ENCODE assay signal across 17 cellular contexts in the genomic region with DNA sequence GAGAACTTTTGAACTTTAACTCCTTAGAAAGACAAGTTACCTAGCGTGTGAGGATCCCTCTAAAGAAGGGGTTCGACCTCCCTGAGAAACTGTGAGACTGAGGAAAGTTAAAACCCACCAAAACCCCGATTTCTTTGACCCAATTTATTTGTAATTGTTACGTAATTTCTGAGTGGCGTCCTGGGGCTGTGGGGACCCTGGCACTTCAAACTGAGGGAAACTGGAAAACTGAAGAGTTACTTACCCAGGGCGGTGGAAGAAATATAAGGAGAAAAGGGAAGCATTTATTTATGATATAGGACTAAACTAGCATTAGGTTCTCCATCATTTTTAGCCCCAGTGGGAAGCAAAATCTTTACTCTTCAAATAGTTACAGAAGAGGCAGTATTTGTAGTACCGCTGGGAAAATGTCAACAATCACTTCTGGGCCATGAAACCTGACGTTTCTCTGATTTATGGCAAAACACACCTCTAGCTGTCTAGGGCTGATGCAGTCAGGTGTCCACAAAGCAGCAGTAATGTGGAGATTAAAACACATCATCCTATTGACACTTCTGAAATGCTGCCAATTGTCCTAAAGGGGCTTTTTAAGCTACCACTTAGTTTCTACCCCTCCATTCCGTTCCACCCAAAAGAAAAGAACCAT. TPM values are rescaled to one million over a fixed set of nuclear protein-coding genes. Genes with fewer than 3 reads are reported as not detected.
DNase-seq lines count a peak whose midpoint lies in the region; ATAC-seq and TF ChIP-seq lines count a peak whose summit lies in the region.
"Had no signal": no experiment of that assay in that cellular context is flagged by ENCODE, and none has a peak within 500 bp of the region (broad histone marks: within the 10 kb centered on the region; RNA-seq: fewer than 3 reads in every experiment).

No MANE protein-coding gene starts in this region.

- no peaks in the 10 kb centered on the region for H3K27me3 ChIP-seq in dorsolateral prefrontal cortex

- intact Hi-C loops in dorsolateral prefrontal cortex (cut with DNase I), result no loop called here

- H3K4me1 Mint-ChIP-seq in progenitor cell of endocrine pancreas (ENCODE audit: low read depth) (peaks cover 24% of the 10 kb centered on the region), osteocyte (ENCODE audit: unreplicated experiment) (peaks cover 21% of the 10 kb centered on the region)

- H3K4me3 ChIP-seq in dorsolateral prefrontal cortex, result peak overlapping the region; percentile 16 to 85 (median 64)
- H3K4me3 ChIP-seq: mucosa of descending colon had no signal

- no peaks in the 10 kb centered on the region for H3K36me3 Mint-ChIP-seq in progenitor cell of endocrine pancreas (ENCODE audit: insufficient read depth)
- H3K36me3 Mint-ChIP-seq in osteocyte (ENCODE audit: unreplicated experiment), result no peaks in the 10 kb centered on the region
- H3K36me3 Mint-ChIP-seq: activated naive CD4-positive, alpha-beta T cell treated with anti-CD3 and anti-CD28 coated beads, Interleukin-2, amount 50 U/mL, for 24 hours; IgD-negative memory B cell had no signal

- peak overlapping the region; percentile 7 to 98 (median 94) for H3K27ac ChIP-seq in dorsolateral prefrontal cortex
- H3K27ac ChIP-seq: epithelial cell of prostate, WERI-Rb-1 had no signal

- ATAC-seq in HG03432 (IDR thresholded peaks at IDR 0.05; ENCODE audit: unreplicated experiment), result no peak

- DNase-seq in NCI-H748 (lab: John Stamatoyannopoulos, UW; ENCODE audit: unreplicated experiment), result peak; percentile 11
- no peak for DNase-seq in NCI-H748 treated with DMSO at 0.1 percent for 48 hours (lab: John Stamatoyannopoulos, UW)
- DNase-seq in NCI-H69 (lab: John Stamatoyannopoulos, UW), result peak; percentile 71
- no peak for DNase-seq in dorsolateral prefrontal cortex
- no peak for DNase-seq in progenitor cell of endocrine pancreas (ENCODE audit: low spot score, unreplicated experiment)
- DNase-seq in osteocyte (ENCODE audit: extremely low spot score, unreplicated experiment), result no peak
- DNase-seq in GM19238 (ENCODE audit: insufficient read length, low spot score), result no peak
- DNase-seq: Caco-2, mucosa of descending colon, NCI-H1105, NCI-H446 treated with DMSO at 0.1 percent for 48 hours, WERI-Rb-1 had no signal

- H3K9me3 Mint-ChIP-seq in progenitor cell of endocrine pancreas (ENCODE audit: low read depth), result no peaks in the 10 kb centered on the region
- no peaks in the 10 kb centered on the region for H3K9me3 Mint-ChIP-seq in osteocyte (ENCODE audit: unreplicated experiment)
- H3K9me3 Mint-ChIP-seq: activated naive CD4-positive, alpha-beta T cell treated with anti-CD3 and anti-CD28 coated beads, Interleukin-2, amount 50 U/mL, for 24 hours; IgD-negative memory B cell had no signal

- H3K4me3 Mint-ChIP-seq in progenitor cell of endocrine pancreas (ENCODE audit: low read depth), result no peak overlapping the region
- H3K4me3 Mint-ChIP-seq in osteocyte (ENCODE audit: unreplicated experiment), result no peak overlapping the region

- H3K27me3 Mint-ChIP-seq in progenitor cell of endocrine pancreas (peaks cover 8% of the 10 kb centered on the region), osteocyte (ENCODE audit: unreplicated experiment) (peaks cover 2% of the 10 kb centered on the region)
- H3K27me3 Mint-ChIP-seq: activated naive CD4-positive, alpha-beta T cell treated with anti-CD3 and anti-CD28 coated beads, Interleukin-2, amount 50 U/mL, for 24 hours had no signal

- H3K27ac Mint-ChIP-seq in progenitor cell of endocrine pancreas, result peak overlapping the region; percentile 81
- H3K27ac Mint-ChIP-seq in osteocyte (ENCODE audit: unreplicated experiment), result no peak overlapping the region
- H3K27ac Mint-ChIP-seq: IgD-negative memory B cell had no signal

- TF ChIP-seq CTCF in dorsolateral prefrontal cortex (IDR thresholded peaks at IDR 0.05 in 54 of 56, conservative IDR thresholded peaks at IDR 0.05 in 2 of 56; ENCODE audit: low read depth in 1 of 56, partially characterized antibody in 56 of 56) (peak in 2 of 56 donors; percentile 3), progenitor cell of endocrine pancreas (IDR thresholded peaks at IDR 0.05; ENCODE audit: unreplicated experiment) (no peak), osteocyte (IDR thresholded peaks at IDR 0.05) (no peak)

RNA-seq across cellular contexts. Expression of a gene that starts 0.4 kb away (rescaled TPM):
- total RNA-seq in dorsolateral prefrontal cortex (100 to 1,000 TPM; 128 to 991 (median 344) TPM), progenitor cell of endocrine pancreas (not detected in 2 replicates), osteocyte (not detected in 2 replicates)
- total RNA-seq: Caco-2, glomerular endothelial cell had no signal

RNA-seq across cellular contexts. Expression of a gene that starts 31.0 kb away (rescaled TPM):
- total RNA-seq in dorsolateral prefrontal cortex (100 to 1,000 TPM in 107 of 120 experiments, 10 to 100 TPM in 13; 91.1 to 161 (median 119) TPM), progenitor cell of endocrine pancreas (91.9 and 94.1 TPM in 2 replicates), osteocyte (111 and 115 TPM in 2 replicates)

Comparison
In these comparisons a context has a peak if more than half of its experiments do, and no peak if none do; other contexts are left out.
1. DNase-seq: peak in NCI-H748 (single experiment) and NCI-H69 (single experiment); none in NCI-H748 treated with DMSO at 0.1 percent for 48 hours (single experiment), dorsolateral prefrontal cortex (0 of 10), progenitor cell of endocrine pancreas (single experiment), osteocyte (single experiment) and GM19238 (single experiment).
2. RNA of a gene that starts 0.4 kb away (total RNA-seq): 128 to 991 TPM in dorsolateral prefrontal cortex; not detected in progenitor cell of endocrine pancreas and not detected in osteocyte; every median in the first group is over 100 times any median in the second.